ENCODE assay signal across 20 cellular contexts in the genomic region with DNA sequence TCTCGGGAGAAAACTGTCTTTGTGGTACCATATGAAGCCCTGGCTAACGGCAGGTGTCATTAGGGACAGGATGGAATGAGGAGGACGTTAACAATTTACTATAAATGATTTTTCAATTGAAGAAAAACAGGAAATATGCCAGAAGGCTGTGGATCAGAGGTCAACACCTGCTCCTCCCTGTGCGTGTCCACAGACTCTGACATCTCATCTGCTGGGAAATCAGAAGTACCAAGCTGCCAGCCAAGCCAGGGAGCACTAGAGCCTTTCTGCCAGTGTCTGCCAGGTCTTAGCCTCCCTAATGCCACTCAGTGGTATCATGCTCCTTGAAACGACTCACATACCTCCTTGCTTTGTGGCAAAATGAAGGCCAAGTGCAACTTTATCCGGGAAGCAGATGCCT.
DNase-seq lines count a peak whose midpoint lies in the region; TF ChIP-seq lines count a peak whose summit lies in the region.
"Had no signal": no experiment of that assay in that cellular context is flagged by ENCODE, and none has a peak within 500 bp of the region (broad histone marks: within the 10 kb centered on the region; RNA-seq: fewer than 3 reads in every experiment).

No MANE protein-coding gene starts in this region.

- H4K20me1 ChIP-seq in OCI-LY7 (ENCODE audit: insufficient read depth, low read length), result no peaks in the 10 kb centered on the region

- no peak for TF ChIP-seq POLR2A in transverse colon (IDR thresholded peaks at IDR 0.05)
- TF ChIP-seq POLR2A in thyroid gland (IDR thresholded peaks at IDR 0.05), result no peak

- WGBS in transverse colon (ENCODE audit: low coverage in 1 of 2), 2 donors, result 18 to 24% methylated on average over 3 to 6 of the region's 6 CpGs
- WGBS in thyroid gland, 2 donors, result 50 to 58% methylated on average over 6 of the region's 6 CpGs

- H3K4me1 ChIP-seq in OCI-LY7 (ENCODE audit: insufficient read depth, low read length, poor library complexity, severe bottlenecking), result peaks cover 63% of the 10 kb centered on the region
- peaks cover 0 to 3% (median 0%) of the 10 kb centered on the region in 4 donors for H3K4me1 ChIP-seq in transverse colon
- no peaks in the 10 kb centered on the region for H3K4me1 ChIP-seq in thyroid gland

- no peak overlapping the region for H3K4me3 ChIP-seq in OCI-LY7 (ENCODE audit: low read depth, low read length, poor library complexity, severe bottlenecking)
- no peak overlapping the region for H3K4me3 ChIP-seq in transverse colon
- H3K4me3 ChIP-seq in thyroid gland (replicated peaks in 1 of 3), result no peak overlapping the region
- H3K4me3 ChIP-seq: thoracic aorta had no signal

- in situ Hi-C loops in transverse colon (cut with MboI; ENCODE audit: low pct_ligation_motif_present in 1 of 4, low pct_unique_long_range_greater_than_20kb in 1 of 4, low sequenced_read_pairs in 3 of 4), result no loop called here

- DNase-seq in NCI-H2171 treated with DMSO at 0.1 percent for 48 hours (lab: John Stamatoyannopoulos, UW), result peak; percentile 11
- DNase-seq in NCI-H2171 (lab: John Stamatoyannopoulos, UW), result no peak
- peak; percentile 63 for DNase-seq in NCI-H146 treated with DMSO at 0.1 percent for 48 hours (lab: John Stamatoyannopoulos, UW; ENCODE audit: unreplicated experiment)
- DNase-seq in OCI-LY7 (ENCODE audit: low spot score), result peak; percentile 31
- DNase-seq in transverse colon, result peak; percentile 12
- no peak for DNase-seq in activated effector memory CD4-positive, alpha-beta T cell treated with anti-CD3 and anti-CD28 coated beads, Interleukin-2, amount 50 U/mL, for 16 hours
- no peak for DNase-seq in thyroid gland
- no peak for DNase-seq in NCI-H187 treated with DMSO at 0.1 percent for 48 hours (lab: John Stamatoyannopoulos, UW)
- DNase-seq: activated CD4-positive, alpha-beta memory T cell treated with anti-CD3 and anti-CD28 coated beads for 36 hours; activated CD4-positive, CD25-positive, alpha-beta regulatory T cell; activated CD8-positive, alpha-beta memory T cell treated with anti-CD3 and anti-CD28 coated beads, Interleukin-2, amount 50 U/mL, for 4 hours; activated naive CD4-positive, alpha-beta T cell treated with anti-CD3 and anti-CD28 coated beads, Interleukin-2, amount 10 ng/mL, durations not matched to agents 7 days and 5 days; AML-193; CD8-positive, alpha-beta T cell; DMS79; effector CD4-positive, alpha-beta T cell; GF-D8; H9; NCI-H345 had no signal

- peak overlapping the region; percentile 65 for H2AFZ ChIP-seq in OCI-LY7 (ENCODE audit: low read length)

- H3K79me2 ChIP-seq in OCI-LY7 (ENCODE audit: insufficient read depth, low read depth, low read length), result no peaks in the 10 kb centered on the region

- H3K27me3 ChIP-seq in transverse colon (no peaks in the 10 kb centered on the region), thyroid gland (no peaks in the 10 kb centered on the region)

- no TSS peak for BruUV-seq in OCI-LY7 (replicated peaks; lab: Mats Ljungman, UMichigan)

- H3K9me3 ChIP-seq in OCI-LY7 (ENCODE audit: low read length), result peaks cover 7% of the 10 kb centered on the region; the same call in 1 of the 2 replicates
- H3K9me3 ChIP-seq in transverse colon, result peaks cover 0 to 2% of the 10 kb centered on the region in 2 donors
- no peaks in the 10 kb centered on the region for H3K9me3 ChIP-seq in thyroid gland

- TF ChIP-seq CTCF in OCI-LY7 (conservative IDR thresholded peaks at IDR 0.05; ENCODE audit: low read length) (no peak), transverse colon (IDR thresholded peaks at IDR 0.05) (no peak), thyroid gland (IDR thresholded peaks at IDR 0.05) (no peak)

- POLR2A ChIA-PET in OCI-LY7 (lab: Charles Lee), result interaction anchor here (0.9 to 1.5 kb wide), 4 partner anchors 11 to 472 kb away, joined by 3 to 5 read pairs (median 3); no protein-coding TSS in a partner anchor

- TF ChIP-seq EP300 in transverse colon (IDR thresholded peaks at IDR 0.05; ENCODE audit: low read depth), result no peak

- H3K36me3 ChIP-seq in OCI-LY7 (ENCODE audit: insufficient read depth, low read length) (peaks cover 7% of the 10 kb centered on the region), transverse colon (no peaks in the 10 kb centered on the region), thyroid gland (no peaks in the 10 kb centered on the region)
- H3K36me3 ChIP-seq: thoracic aorta had no signal

- CTCF ChIA-PET in OCI-LY7 (lab: Charles Lee; ENCODE audit: unreplicated experiment), result no interaction called here

- no peaks in the 10 kb centered on the region for H3K9me2 ChIP-seq in OCI-LY7 (ENCODE audit: insufficient read depth, low read length)

- H3K27ac ChIP-seq in OCI-LY7 (ENCODE audit: low read depth, low read length, poor library complexity, severe bottlenecking), result no peak overlapping the region
- no peak overlapping the region for H3K27ac ChIP-seq in transverse colon
- H3K27ac ChIP-seq in thyroid gland, result no peak overlapping the region
- H3K27ac ChIP-seq: thoracic aorta had no signal

- intact Hi-C loops in OCI-LY7 (cut with micrococcal nuclease; ENCODE audit: unreplicated experiment) (loop anchor here (5.0 kb wide), 1 partner anchor 214 kb away; no protein-coding TSS in a partner anchor), transverse colon (cut with DNase I; ENCODE audit: low total_unique reads) (no loop called here), thyroid gland (cut with DNase I) (no loop called here)

- peak overlapping the region; percentile 52 for H3K4me2 ChIP-seq in OCI-LY7 (ENCODE audit: low read length)

Comparison
In these comparisons a context has a peak if more than half of its experiments do, and no peak if none do; other contexts are left out.
1. DNase-seq: peak in NCI-H2171 treated with DMSO at 0.1 percent for 48 hours (single experiment), NCI-H146 treated with DMSO at 0.1 percent for 48 hours (single experiment), OCI-LY7 (single experiment) and transverse colon (single experiment); none in NCI-H2171 (single experiment), activated effector memory CD4-positive, alpha-beta T cell treated with anti-CD3 and anti-CD28 coated beads, Interleukin-2, amount 50 U/mL, for 16 hours (single experiment), thyroid gland (0 of 2) and NCI-H187 treated with DMSO at 0.1 percent for 48 hours (single experiment).